ENCODE assay signal across 35 cellular contexts in the genomic region with DNA sequence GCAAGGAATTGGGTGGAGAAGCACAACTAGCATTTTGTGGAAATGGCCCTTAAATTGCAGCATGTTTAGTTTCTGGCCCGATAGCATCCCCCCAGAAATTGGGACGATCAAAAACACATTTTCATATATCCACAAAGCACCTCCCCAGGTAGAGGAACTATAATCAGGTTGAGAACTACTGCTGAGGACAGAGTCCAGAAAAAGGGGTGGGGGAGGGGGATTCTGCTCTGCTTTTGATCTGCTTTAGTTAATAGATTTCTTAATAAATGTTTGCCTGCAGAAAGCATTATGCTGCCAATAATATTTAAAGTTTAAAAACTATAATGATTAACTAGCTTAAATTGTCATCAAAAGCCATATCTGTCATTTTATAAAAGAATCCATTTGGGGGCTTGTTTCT. TPM values are rescaled to one million over a fixed set of nuclear protein-coding genes. Genes with fewer than 3 reads are reported as not detected.
"Had no signal": no experiment of that assay in that cellular context is flagged by ENCODE, and none has a peak within 500 bp of the region (broad histone marks: within the 10 kb centered on the region; RNA-seq: fewer than 3 reads in every experiment).

No MANE protein-coding gene starts in this region.

- H3K4me1 ChIP-seq: adrenal gland, body of pancreas, esophagus squamous epithelium, gastroesophageal sphincter had no signal

- H3K27ac Mint-ChIP-seq: activated CD4-positive, alpha-beta memory T cell treated with anti-CD3 and anti-CD28 coated beads for 36 hours; activated CD4-positive, alpha-beta T cell treated with anti-CD3 and anti-CD28 coated beads for 36 hours; activated CD4-positive, alpha-beta T cell treated with anti-CD3 and anti-CD28 coated beads, Interleukin-2, amount 10 ng/mL, durations not matched to agents 24 days and 14 days; activated CD8-positive, alpha-beta memory T cell treated with anti-CD3 and anti-CD28 coated beads, Interleukin-2, amount 10 ng/mL, durations not matched to agents 7 days and 5 days; activated CD8-positive, alpha-beta T cell treated with anti-CD3 and anti-CD28 coated beads, Interleukin-2, amount 10 ng/mL, durations not matched to agents 7 days and 5 days; activated naive CD4-positive, alpha-beta T cell treated with anti-CD3 and anti-CD28 coated beads for 36 hours; activated naive CD4-positive, alpha-beta T cell treated with anti-CD3 and anti-CD28 coated beads, Interleukin-2, amount 50 U/mL, for 24 hours; activated naive CD8-positive, alpha-beta T cell treated with anti-CD3 and anti-CD28 coated beads for 36 hours; activated naive CD8-positive, alpha-beta T cell treated with anti-CD3 and anti-CD28 coated beads, Interleukin-2, amount 50 U/mL, for 24 hours; activated T-helper 1 cell treated with anti-CD3 and anti-CD28 coated beads, Interleukin-12 subunit alpha, Interleukin-12 subunit beta, Interleukin-2, Interleukin-4 antibody, amounts not matched to agents 30 ng/mL and 10 ng/mL and 1 ng/mL, durations not matched to agents 14 hours and 24 hours and 36 hours; activated T-helper 2 cell treated with anti-CD3 and anti-CD28 coated beads, Interferon-gamma antibody, Interleukin-2, Interleukin-4, amounts not matched to agents 10 μg/mL and 5 μg/mL and 100 μg/mL, durations not matched to agents 14 hours and 24 hours and 36 hours; effector memory CD8-positive, alpha-beta T cell had no signal

- FAIRE-seq: colon had no signal

- ATAC-seq: activated CD4-positive, alpha-beta T cell treated with anti-CD3 and anti-CD28 coated beads for 36 hours; activated CD8-positive, alpha-beta memory T cell treated with anti-CD3 and anti-CD28 coated beads, Interleukin-2, amount 10 ng/mL, durations not matched to agents 7 days and 5 days; activated CD8-positive, alpha-beta T cell treated with anti-CD3 and anti-CD28 coated beads, Interleukin-2, amount 10 ng/mL, durations not matched to agents 7 days and 5 days; activated naive CD8-positive, alpha-beta T cell treated with anti-CD3 and anti-CD28 coated beads, Interleukin-2, amount 50 U/mL, for 24 hours; body of pancreas; effector memory CD8-positive, alpha-beta T cell; gastroesophageal sphincter had no signal

- H3K4me3 ChIP-seq: adrenal gland, body of pancreas, esophagus squamous epithelium, gastroesophageal sphincter had no signal

- H3K36me3 Mint-ChIP-seq: activated CD4-positive, alpha-beta memory T cell treated with anti-CD3 and anti-CD28 coated beads for 36 hours; activated naive CD4-positive, alpha-beta T cell treated with anti-CD3 and anti-CD28 coated beads, Interleukin-2, amount 50 U/mL, for 24 hours; activated naive CD8-positive, alpha-beta T cell treated with anti-CD3 and anti-CD28 coated beads for 36 hours had no signal

- H3K4me3 Mint-ChIP-seq: activated CD4-positive, alpha-beta memory T cell treated with anti-CD3 and anti-CD28 coated beads for 36 hours; activated CD4-positive, alpha-beta T cell treated with anti-CD3 and anti-CD28 coated beads for 36 hours; activated CD4-positive, alpha-beta T cell treated with anti-CD3 and anti-CD28 coated beads, Interleukin-2, amount 10 ng/mL, durations not matched to agents 24 days and 14 days; activated CD8-positive, alpha-beta memory T cell treated with anti-CD3 and anti-CD28 coated beads, Interleukin-2, amount 10 ng/mL, durations not matched to agents 7 days and 5 days; activated CD8-positive, alpha-beta T cell treated with anti-CD3 and anti-CD28 coated beads, Interleukin-2, amount 10 ng/mL, durations not matched to agents 7 days and 5 days; activated naive CD4-positive, alpha-beta T cell treated with anti-CD3 and anti-CD28 coated beads for 36 hours; activated naive CD4-positive, alpha-beta T cell treated with anti-CD3 and anti-CD28 coated beads, Interleukin-2, amount 50 U/mL, for 24 hours; activated naive CD8-positive, alpha-beta T cell treated with anti-CD3 and anti-CD28 coated beads for 36 hours; activated naive CD8-positive, alpha-beta T cell treated with anti-CD3 and anti-CD28 coated beads, Interleukin-2, amount 50 U/mL, for 24 hours; activated T-helper 1 cell treated with anti-CD3 and anti-CD28 coated beads, Interleukin-12 subunit alpha, Interleukin-12 subunit beta, Interleukin-2, Interleukin-4 antibody, amounts not matched to agents 30 ng/mL and 10 ng/mL and 1 ng/mL, durations not matched to agents 14 hours and 24 hours and 36 hours; effector memory CD8-positive, alpha-beta T cell had no signal

- H3K27me3 ChIP-seq: adrenal gland, body of pancreas, esophagus squamous epithelium, gastroesophageal sphincter had no signal

- H3K36me3 ChIP-seq: adrenal gland, esophagus squamous epithelium had no signal

- H3K27me3 Mint-ChIP-seq: activated CD4-positive, alpha-beta memory T cell treated with anti-CD3 and anti-CD28 coated beads for 36 hours; activated CD4-positive, alpha-beta T cell treated with anti-CD3 and anti-CD28 coated beads for 36 hours; activated CD8-positive, alpha-beta memory T cell treated with anti-CD3 and anti-CD28 coated beads, Interleukin-2, amount 10 ng/mL, durations not matched to agents 7 days and 5 days; activated naive CD4-positive, alpha-beta T cell treated with anti-CD3 and anti-CD28 coated beads, Interleukin-2, amount 50 U/mL, for 24 hours; activated naive CD8-positive, alpha-beta T cell treated with anti-CD3 and anti-CD28 coated beads for 36 hours; activated naive CD8-positive, alpha-beta T cell treated with anti-CD3 and anti-CD28 coated beads, Interleukin-2, amount 50 U/mL, for 24 hours; effector memory CD8-positive, alpha-beta T cell had no signal

- H3K4me1 Mint-ChIP-seq: activated naive CD4-positive, alpha-beta T cell treated with anti-CD3 and anti-CD28 coated beads, Interleukin-2, amount 50 U/mL, for 24 hours had no signal

- H3K9me3 ChIP-seq: adrenal gland, body of pancreas, esophagus squamous epithelium, gastroesophageal sphincter had no signal

- DNase-seq: activated CD4-positive, alpha-beta memory T cell treated with anti-CD3 and anti-CD28 coated beads for 36 hours; activated CD4-positive, alpha-beta T cell treated with anti-CD3 and anti-CD28 coated beads for 36 hours; activated CD4-positive, alpha-beta T cell treated with anti-CD3 and anti-CD28 coated beads, Interleukin-2, amount 10 ng/mL, durations not matched to agents 24 days and 14 days; activated CD4-positive, CD25-positive, alpha-beta regulatory T cell; activated CD4-positive, CD25-positive, alpha-beta regulatory T cell treated with anti-CD3 and anti-CD28 coated beads, Interleukin-2, amount 50 U/mL, for 72 hours; activated CD8-positive, alpha-beta memory T cell treated with anti-CD3 and anti-CD28 coated beads, Interleukin-2, amount 10 ng/mL, durations not matched to agents 7 days and 5 days; activated CD8-positive, alpha-beta memory T cell treated with anti-CD3 and anti-CD28 coated beads, Interleukin-2, amount 50 U/mL, for 4 hours; activated CD8-positive, alpha-beta T cell treated with anti-CD3 and anti-CD28 coated beads, Interleukin-2, amount 10 ng/mL, durations not matched to agents 7 days and 5 days; activated effector memory CD4-positive, alpha-beta T cell treated with anti-CD3 and anti-CD28 coated beads, Interleukin-2, amount 50 U/mL, for 16 hours; activated naive CD4-positive, alpha-beta T cell treated with anti-CD3 and anti-CD28 coated beads for 36 hours; activated naive CD8-positive, alpha-beta T cell treated with anti-CD3 and anti-CD28 coated beads for 36 hours; activated naive CD8-positive, alpha-beta T cell treated with anti-CD3 and anti-CD28 coated beads, Interleukin-2, amount 50 U/mL, for 24 hours; activated T-cell treated with anti-CD3 and anti-CD28 coated beads, Interleukin-2, amount 50 U/mL, for 1 hour; activated T-cell treated with anti-CD3 and anti-CD28 coated beads, Interleukin-2, amount 50 U/mL, for 48 hours; adrenal gland; amygdala; aorta; body of pancreas; caudate nucleus; cortex of kidney; dermis blood vessel endothelial cell; effector CD4-positive, alpha-beta T cell; effector memory CD8-positive, alpha-beta T cell; esophagus squamous epithelium; foreskin melanocyte; T-helper 2 cell had no signal

- H3K27ac ChIP-seq: adrenal gland, body of pancreas, epithelial cell of prostate, esophagus squamous epithelium, gastroesophageal sphincter had no signal

- H3K9me3 Mint-ChIP-seq: activated CD4-positive, alpha-beta memory T cell treated with anti-CD3 and anti-CD28 coated beads for 36 hours; activated CD4-positive, alpha-beta T cell treated with anti-CD3 and anti-CD28 coated beads, Interleukin-2, amount 10 ng/mL, durations not matched to agents 24 days and 14 days; activated naive CD4-positive, alpha-beta T cell treated with anti-CD3 and anti-CD28 coated beads for 36 hours; activated naive CD4-positive, alpha-beta T cell treated with anti-CD3 and anti-CD28 coated beads, Interleukin-2, amount 50 U/mL, for 24 hours; activated naive CD8-positive, alpha-beta T cell treated with anti-CD3 and anti-CD28 coated beads for 36 hours; activated naive CD8-positive, alpha-beta T cell treated with anti-CD3 and anti-CD28 coated beads, Interleukin-2, amount 50 U/mL, for 24 hours; activated T-helper 1 cell treated with anti-CD3 and anti-CD28 coated beads, Interleukin-12 subunit alpha, Interleukin-12 subunit beta, Interleukin-2, Interleukin-4 antibody, amounts not matched to agents 30 ng/mL and 10 ng/mL and 1 ng/mL, durations not matched to agents 14 hours and 24 hours and 36 hours; activated T-helper 2 cell treated with anti-CD3 and anti-CD28 coated beads, Interferon-gamma antibody, Interleukin-2, Interleukin-4, amounts not matched to agents 10 μg/mL and 5 μg/mL and 100 μg/mL, durations not matched to agents 14 hours and 24 hours and 36 hours; effector memory CD8-positive, alpha-beta T cell had no signal

RNA-seq across cellular contexts. Expression of a gene that starts 14.4 kb away (rescaled TPM):
- total RNA-seq: activated CD4-positive, alpha-beta memory T cell treated with anti-CD3 and anti-CD28 coated beads for 36 hours; activated CD4-positive, alpha-beta T cell treated with anti-CD3 and anti-CD28 coated beads for 36 hours; activated CD4-positive, alpha-beta T cell treated with anti-CD3 and anti-CD28 coated beads, Interleukin-2, amount 10 ng/mL, durations not matched to agents 24 days and 14 days; activated CD8-positive, alpha-beta memory T cell treated with anti-CD3 and anti-CD28 coated beads for 36 hours; activated CD8-positive, alpha-beta memory T cell treated with anti-CD3 and anti-CD28 coated beads, Interleukin-2, amount 10 ng/mL, durations not matched to agents 7 days and 5 days; activated CD8-positive, alpha-beta T cell treated with anti-CD3 and anti-CD28 coated beads, Interleukin-2, amount 10 ng/mL, durations not matched to agents 7 days and 5 days; activated naive CD4-positive, alpha-beta T cell treated with anti-CD3 and anti-CD28 coated beads for 36 hours; activated naive CD8-positive, alpha-beta T cell treated with anti-CD3 and anti-CD28 coated beads for 36 hours; activated T-helper 1 cell treated with anti-CD3 and anti-CD28 coated beads, Interleukin-12 subunit alpha, Interleukin-12 subunit beta, Interleukin-2, Interleukin-4 antibody, amounts not matched to agents 30 ng/mL and 10 ng/mL and 1 ng/mL, durations not matched to agents 14 hours and 24 hours and 36 hours; activated T-helper 2 cell treated with anti-CD3 and anti-CD28 coated beads, Interferon-gamma antibody, Interleukin-2, Interleukin-4, amounts not matched to agents 10 μg/mL and 5 μg/mL and 100 μg/mL, durations not matched to agents 14 hours and 24 hours and 36 hours; body of pancreas; chondrocyte; T-helper 1 cell treated with Interleukin-12 subunit alpha and Interleukin-12 subunit beta and Interleukin-4 antibody, amounts not matched to agents 30 ng/mL and 1 ng/mL, for 36 hours had no signal
